8 cellular contexts compared by ENCODE assay signal in genomic region chr17:21511368-21512195, GRCh38.
DNase-seq lines count a peak whose midpoint lies in the region; ATAC-seq and TF ChIP-seq lines count a peak whose summit lies in the region.

No MANE protein-coding gene starts in this region.

- H3K4me1 Mint-ChIP-seq in activated T-cell treated with anti-CD3 and anti-CD28 coated beads, Interleukin-2, amount 50 U/mL, for 4 hours (ENCODE audit: low read depth), result peaks cover 12% of the 10 kb centered on the region

- TF ChIP-seq CTCF in OCI-LY7 (conservative IDR thresholded peaks at IDR 0.05; ENCODE audit: low read length) (peak; percentile 73), mucosa of descending colon (IDR thresholded peaks at IDR 0.05) (peak; percentile 69)

- WGBS in esophagus, 2 donors, result 6% methylated on average over 78 of the region's 78 CpGs

- H3K9me3 ChIP-seq in OCI-LY7 (ENCODE audit: low read length) (no peaks in the 10 kb centered on the region), esophagus (ENCODE audit: control insufficient read depth in 2 of 2, insufficient read depth in 1 of 2, low read depth in 1 of 2, low read length in 1 of 2) (no peaks in the 10 kb centered on the region), mucosa of descending colon (no peaks in the 10 kb centered on the region)

- no peaks in the 10 kb centered on the region for H3K9me2 ChIP-seq in OCI-LY7 (ENCODE audit: insufficient read depth, low read length)

- POLR2A ChIA-PET in OCI-LY7 (lab: Charles Lee), result interaction anchor here (0.7 kb wide), 1 partner anchor 125 kb away, joined by 6 read pairs; no protein-coding TSS in a partner anchor

- H3K4me3 ChIP-seq in OCI-LY7 (ENCODE audit: low read depth, low read length, poor library complexity, severe bottlenecking), result no peak overlapping the region
- peak overlapping the region; percentile 39 to 42 for H3K4me3 ChIP-seq in esophagus (ENCODE audit: low read depth in 1 of 2, low read length in 2 of 2)
- H3K4me3 ChIP-seq in mucosa of descending colon, result no peak overlapping the region

- H2AFZ ChIP-seq in OCI-LY7 (ENCODE audit: low read length), result no peak overlapping the region

- no peaks in the 10 kb centered on the region for H3K79me2 ChIP-seq in OCI-LY7 (ENCODE audit: insufficient read depth, low read depth, low read length)

- peak; percentile 82 for DNase-seq in EH (ENCODE audit: low read depth)
- peak; percentile 50 for DNase-seq in OCI-LY7 (ENCODE audit: low spot score)
- DNase-seq in activated T-cell treated with anti-CD3 and anti-CD28 coated beads, Interleukin-2, amount 50 U/mL, for 4 hours, result peak; percentile 59
- peak; percentile 81 to 88 (median 82) for DNase-seq in mucosa of descending colon
- peak; percentile 18 to 37 for DNase-seq in stimulated activated CD8-positive, alpha-beta memory T cell treated with anti-CD3 and anti-CD28 coated beads, Interleukin-15, amount 100 ng/mL, for 4 hours (ENCODE audit: low read depth in 2 of 2)

- H3K36me3 ChIP-seq in OCI-LY7 (ENCODE audit: insufficient read depth, low read length) (no peaks in the 10 kb centered on the region), esophagus (ENCODE audit: control insufficient read depth in 2 of 2, insufficient read depth in 2 of 2, low read length in 1 of 2) (no peaks in the 10 kb centered on the region), mucosa of descending colon (ENCODE audit: low read depth) (no peaks in the 10 kb centered on the region)

- intact Hi-C loops in OCI-LY7 (cut with micrococcal nuclease; ENCODE audit: unreplicated experiment) (loop anchor here (5.0 kb wide), 3 partner anchors 54 to 384 kb away; partner anchors contain the start of gene DHRS7B), mucosa of descending colon (cut with DNase I, micrococcal nuclease) (loop anchor here (10.0 kb wide), 3 partner anchors 57 to 387 kb away; partner anchors contain the start of gene DHRS7B (in 1 of the 2))

- BruUV-seq in OCI-LY7 (replicated peaks; lab: Mats Ljungman, UMichigan), result no TSS peak

- no peaks in the 10 kb centered on the region for H3K27me3 ChIP-seq in esophagus (ENCODE audit: control insufficient read depth in 1 of 2, insufficient read depth in 2 of 2, low read length in 2 of 2)

- H3K4me3 Mint-ChIP-seq in activated T-cell treated with anti-CD3 and anti-CD28 coated beads, Interleukin-2, amount 50 U/mL, for 4 hours, result peak overlapping the region; percentile 78

- no peaks in the 10 kb centered on the region for H3K36me3 Mint-ChIP-seq in activated T-cell treated with anti-CD3 and anti-CD28 coated beads, Interleukin-2, amount 50 U/mL, for 4 hours (ENCODE audit: insufficient read depth)

- no peaks in the 10 kb centered on the region for H3K9me3 Mint-ChIP-seq in activated T-cell treated with anti-CD3 and anti-CD28 coated beads, Interleukin-2, amount 50 U/mL, for 4 hours

- H4K20me1 ChIP-seq in OCI-LY7 (ENCODE audit: insufficient read depth, low read length), result no peaks in the 10 kb centered on the region

- H3K4me2 ChIP-seq in OCI-LY7 (ENCODE audit: low read length), result no peak overlapping the region

- H3K4me1 ChIP-seq in OCI-LY7 (ENCODE audit: insufficient read depth, low read length, poor library complexity, severe bottlenecking), result peaks cover 3% of the 10 kb centered on the region
- H3K4me1 ChIP-seq in esophagus (ENCODE audit: control insufficient read depth in 2 of 2, insufficient read depth in 2 of 2, low read length in 1 of 2), result peaks cover 2 to 6% of the 10 kb centered on the region in 2 donors
- H3K4me1 ChIP-seq in mucosa of descending colon (ENCODE audit: low read depth), result peaks cover 3% of the 10 kb centered on the region

- ATAC-seq in HG03442 (IDR thresholded peaks at IDR 0.05; ENCODE audit: unreplicated experiment), result peak; percentile 65
- peak; percentile 86 to 88 for ATAC-seq in activated T-cell treated with anti-CD3 and anti-CD28 coated beads, Interleukin-2, amount 50 U/mL, for 4 hours
- ATAC-seq in mucosa of descending colon, result peak; percentile 97
- ATAC-seq in HG03378 (IDR thresholded peaks at IDR 0.05; ENCODE audit: unreplicated experiment), result no peak

- H3K27me3 Mint-ChIP-seq in activated T-cell treated with anti-CD3 and anti-CD28 coated beads, Interleukin-2, amount 50 U/mL, for 4 hours (ENCODE audit: low read depth), result peaks cover 40% of the 10 kb centered on the region

- H3K27ac ChIP-seq in OCI-LY7 (ENCODE audit: low read depth, low read length, poor library complexity, severe bottlenecking), result no peak overlapping the region
- peak overlapping the region in 1 of 2 donors; percentile 17 for H3K27ac ChIP-seq in esophagus (ENCODE audit: low read depth in 2 of 2, low read length in 1 of 2)

- CTCF ChIA-PET in OCI-LY7 (lab: Charles Lee; ENCODE audit: unreplicated experiment), result no interaction called here

Comparison
In these comparisons a context has a peak if more than half of its experiments do, and no peak if none do; other contexts are left out.
1. DNase-seq: peak in every context shown above with its lines; median percentile 82 in EH; 82 in mucosa of descending colon; 59 in activated T-cell treated with anti-CD3 and anti-CD28 coated beads, Interleukin-2, amount 50 U/mL, for 4 hours; 50 in OCI-LY7; 28 in stimulated activated CD8-positive, alpha-beta memory T cell treated with anti-CD3 and anti-CD28 coated beads, Interleukin-15, amount 100 ng/mL, for 4 hours.
2. H3K4me3 ChIP-seq: peak in esophagus (2 of 2); none in OCI-LY7 (single experiment) and mucosa of descending colon (single experiment).